Comparison of ENCODE assay signal across 35 cellular contexts in genomic region chr10:42454313-42454712, GRCh38.
"Had no signal": no experiment of that assay in that cellular context is flagged by ENCODE, and none has a peak within 500 bp of the region (broad histone marks: within the 10 kb centered on the region; RNA-seq: fewer than 3 reads in every experiment).

No MANE protein-coding gene starts in this region.

- FAIRE-seq: colon had no signal

- H3K4me1 Mint-ChIP-seq: activated CD4-positive, alpha-beta T cell treated with anti-CD3 and anti-CD28 coated beads for 36 hours; activated CD4-positive, alpha-beta T cell treated with anti-CD3 and anti-CD28 coated beads, Interleukin-2, amount 10 ng/mL, durations not matched to agents 24 days and 14 days; activated CD8-positive, alpha-beta memory T cell treated with anti-CD3 and anti-CD28 coated beads, Interleukin-2, amount 10 ng/mL, durations not matched to agents 7 days and 5 days; activated naive CD4-positive, alpha-beta T cell treated with anti-CD3 and anti-CD28 coated beads, Interleukin-2, amount 50 U/mL, for 24 hours; activated naive CD8-positive, alpha-beta T cell treated with anti-CD3 and anti-CD28 coated beads for 36 hours; activated naive CD8-positive, alpha-beta T cell treated with anti-CD3 and anti-CD28 coated beads, Interleukin-2, amount 50 U/mL, for 24 hours; T-cell had no signal

- H3K27me3 Mint-ChIP-seq: activated CD4-positive, alpha-beta T cell treated with anti-CD3 and anti-CD28 coated beads, Interleukin-2, amount 10 ng/mL, durations not matched to agents 24 days and 14 days; activated CD8-positive, alpha-beta memory T cell treated with anti-CD3 and anti-CD28 coated beads, Interleukin-2, amount 10 ng/mL, durations not matched to agents 7 days and 5 days; activated naive CD8-positive, alpha-beta T cell treated with anti-CD3 and anti-CD28 coated beads, Interleukin-2, amount 50 U/mL, for 24 hours had no signal

- H3K4me1 ChIP-seq: adrenal gland, body of pancreas, esophagus muscularis mucosa, foreskin keratinocyte, gastrocnemius medialis had no signal

- H3K27ac Mint-ChIP-seq: activated CD4-positive, alpha-beta memory T cell treated with anti-CD3 and anti-CD28 coated beads for 36 hours; activated CD4-positive, alpha-beta T cell treated with anti-CD3 and anti-CD28 coated beads for 36 hours; activated CD4-positive, alpha-beta T cell treated with anti-CD3 and anti-CD28 coated beads, Interleukin-2, amount 10 ng/mL, durations not matched to agents 24 days and 14 days; activated CD8-positive, alpha-beta memory T cell treated with anti-CD3 and anti-CD28 coated beads, Interleukin-2, amount 10 ng/mL, durations not matched to agents 7 days and 5 days; activated CD8-positive, alpha-beta T cell treated with anti-CD3 and anti-CD28 coated beads, Interleukin-2, amount 10 ng/mL, durations not matched to agents 7 days and 5 days; activated naive CD4-positive, alpha-beta T cell treated with anti-CD3 and anti-CD28 coated beads for 36 hours; activated naive CD4-positive, alpha-beta T cell treated with anti-CD3 and anti-CD28 coated beads, Interleukin-2, amount 50 U/mL, for 24 hours; activated naive CD8-positive, alpha-beta T cell treated with anti-CD3 and anti-CD28 coated beads for 36 hours; activated naive CD8-positive, alpha-beta T cell treated with anti-CD3 and anti-CD28 coated beads, Interleukin-2, amount 50 U/mL, for 24 hours; activated T-helper 1 cell treated with anti-CD3 and anti-CD28 coated beads, Interleukin-12 subunit alpha, Interleukin-12 subunit beta, Interleukin-2, Interleukin-4 antibody, amounts not matched to agents 30 ng/mL and 10 ng/mL and 1 ng/mL, durations not matched to agents 14 hours and 24 hours and 36 hours; activated T-helper 2 cell treated with anti-CD3 and anti-CD28 coated beads, Interferon-gamma antibody, Interleukin-2, Interleukin-4, amounts not matched to agents 10 μg/mL and 5 μg/mL and 100 μg/mL, durations not matched to agents 14 hours and 24 hours and 36 hours; effector memory CD8-positive, alpha-beta T cell; T-cell; T-helper 1 cell treated with Interleukin-12 subunit alpha and Interleukin-12 subunit beta and Interleukin-4 antibody, amounts not matched to agents 30 μg/mL and 1 μg/mL, for 36 hours had no signal

- ATAC-seq: activated CD4-positive, alpha-beta T cell treated with anti-CD3 and anti-CD28 coated beads for 36 hours; activated CD8-positive, alpha-beta memory T cell treated with anti-CD3 and anti-CD28 coated beads, Interleukin-2, amount 10 ng/mL, durations not matched to agents 7 days and 5 days; activated CD8-positive, alpha-beta T cell treated with anti-CD3 and anti-CD28 coated beads, Interleukin-2, amount 10 ng/mL, durations not matched to agents 7 days and 5 days; activated naive CD8-positive, alpha-beta T cell treated with anti-CD3 and anti-CD28 coated beads, Interleukin-2, amount 50 U/mL, for 24 hours; body of pancreas; effector memory CD8-positive, alpha-beta T cell; foreskin keratinocyte; gastrocnemius medialis; T-cell had no signal

- H3K36me3 ChIP-seq: adrenal gland, esophagus muscularis mucosa, gastrocnemius medialis had no signal

- H3K27ac ChIP-seq: adrenal gland, body of pancreas, esophagus muscularis mucosa, foreskin keratinocyte, gastrocnemius medialis had no signal

- H3K4me3 ChIP-seq: adrenal gland, body of pancreas, esophagus muscularis mucosa, gastrocnemius medialis had no signal

- DNase-seq: activated CD4-positive, alpha-beta memory T cell treated with anti-CD3 and anti-CD28 coated beads for 36 hours; activated CD4-positive, alpha-beta T cell treated with anti-CD3 and anti-CD28 coated beads for 36 hours; activated CD4-positive, alpha-beta T cell treated with anti-CD3 and anti-CD28 coated beads, Interleukin-2, amount 10 ng/mL, durations not matched to agents 24 days and 14 days; activated CD4-positive, CD25-positive, alpha-beta regulatory T cell; activated CD4-positive, CD25-positive, alpha-beta regulatory T cell treated with anti-CD3 and anti-CD28 coated beads, Interleukin-2, amount 50 U/mL, for 72 hours; activated CD8-positive, alpha-beta memory T cell treated with anti-CD3 and anti-CD28 coated beads, Interleukin-2, amount 10 ng/mL, durations not matched to agents 7 days and 5 days; activated CD8-positive, alpha-beta memory T cell treated with anti-CD3 and anti-CD28 coated beads, Interleukin-2, amount 50 U/mL, for 4 hours; activated CD8-positive, alpha-beta T cell treated with anti-CD3 and anti-CD28 coated beads, Interleukin-2, amount 10 ng/mL, durations not matched to agents 7 days and 5 days; activated effector memory CD4-positive, alpha-beta T cell treated with anti-CD3 and anti-CD28 coated beads, Interleukin-2, amount 50 U/mL, for 16 hours; activated naive CD4-positive, alpha-beta T cell treated with anti-CD3 and anti-CD28 coated beads for 36 hours; activated naive CD8-positive, alpha-beta T cell treated with anti-CD3 and anti-CD28 coated beads for 36 hours; activated naive CD8-positive, alpha-beta T cell treated with anti-CD3 and anti-CD28 coated beads, Interleukin-2, amount 50 U/mL, for 24 hours; activated T-cell treated with anti-CD3 and anti-CD28 coated beads, Interleukin-2, amount 50 U/mL, for 1 hour; activated T-cell treated with anti-CD3 and anti-CD28 coated beads, Interleukin-2, amount 50 U/mL, for 48 hours; adrenal gland; amygdala; aorta; body of pancreas; caudate nucleus; cortex of kidney; dermis blood vessel endothelial cell; effector CD4-positive, alpha-beta T cell; effector memory CD8-positive, alpha-beta T cell; erythroblast; foreskin keratinocyte; gastrocnemius medialis; SW 1271; T-cell; T1000 had no signal

- H3K4me3 Mint-ChIP-seq: activated CD4-positive, alpha-beta memory T cell treated with anti-CD3 and anti-CD28 coated beads for 36 hours; activated CD4-positive, alpha-beta T cell treated with anti-CD3 and anti-CD28 coated beads for 36 hours; activated CD4-positive, alpha-beta T cell treated with anti-CD3 and anti-CD28 coated beads, Interleukin-2, amount 10 ng/mL, durations not matched to agents 24 days and 14 days; activated CD8-positive, alpha-beta memory T cell treated with anti-CD3 and anti-CD28 coated beads, Interleukin-2, amount 10 ng/mL, durations not matched to agents 7 days and 5 days; activated CD8-positive, alpha-beta T cell treated with anti-CD3 and anti-CD28 coated beads, Interleukin-2, amount 10 ng/mL, durations not matched to agents 7 days and 5 days; activated naive CD4-positive, alpha-beta T cell treated with anti-CD3 and anti-CD28 coated beads for 36 hours; activated naive CD4-positive, alpha-beta T cell treated with anti-CD3 and anti-CD28 coated beads, Interleukin-2, amount 50 U/mL, for 24 hours; activated naive CD8-positive, alpha-beta T cell treated with anti-CD3 and anti-CD28 coated beads for 36 hours; activated naive CD8-positive, alpha-beta T cell treated with anti-CD3 and anti-CD28 coated beads, Interleukin-2, amount 50 U/mL, for 24 hours; activated T-helper 1 cell treated with anti-CD3 and anti-CD28 coated beads, Interleukin-12 subunit alpha, Interleukin-12 subunit beta, Interleukin-2, Interleukin-4 antibody, amounts not matched to agents 30 ng/mL and 10 ng/mL and 1 ng/mL, durations not matched to agents 14 hours and 24 hours and 36 hours; effector memory CD8-positive, alpha-beta T cell; T-cell; T-helper 1 cell treated with Interleukin-12 subunit alpha and Interleukin-12 subunit beta and Interleukin-4 antibody, amounts not matched to agents 30 μg/mL and 1 μg/mL, for 36 hours had no signal

- H3K9me3 ChIP-seq: adrenal gland, body of pancreas, esophagus muscularis mucosa, gastrocnemius medialis had no signal
